In genomic region chr19:4523306-4524110, GRCh38 we compare ENCODE assay signal across 8 cellular contexts. TPM values are rescaled to one million over a fixed set of nuclear protein-coding genes. Genes with fewer than 3 reads are reported as not detected.
DNase-seq lines count a peak whose midpoint lies in the region; ATAC-seq and TF ChIP-seq lines count a peak whose summit lies in the region.

No MANE protein-coding gene starts in this region.

- intact Hi-C loops in Right ventricle myocardium superior (cut with DNase I), result no loop called here
- intact Hi-C loops in Right ventricle myocardium inferior (cut with DNase I), result no loop called here
- intact Hi-C loops in MCF 10A (cut with micrococcal nuclease), result no loop called here

- ATAC-seq in Right ventricle myocardium superior (ENCODE audit: poor library complexity) (no peak), Right ventricle myocardium inferior (no peak), HG02973 (IDR thresholded peaks at IDR 0.05; ENCODE audit: unreplicated experiment) (no peak), HG02759 (IDR thresholded peaks at IDR 0.05; ENCODE audit: unreplicated experiment) (no peak)
- ATAC-seq in stimulated activated naive B cell treated with anti-CD40 and anti-IgM and Interleukin-4, amounts not matched to agents 10 μg/mL and 1 μg/mL and 100 μg/mL, for 72 hours (replicated peaks), result no peak

- H3K9me3 Mint-ChIP-seq in MCF 10A (ENCODE audit: unreplicated experiment) (no peaks in the 10 kb centered on the region), mesothelial cell of epicardium (no peaks in the 10 kb centered on the region)
- no peaks in the 10 kb centered on the region for H3K9me3 Mint-ChIP-seq in stimulated activated naive B cell treated with anti-CD40 and anti-IgM and Interleukin-4, amounts not matched to agents 10 μg/mL and 1 μg/mL and 100 μg/mL, for 72 hours

- DNase-seq in Right ventricle myocardium superior (peak; percentile 76), Right ventricle myocardium inferior (ENCODE audit: missing footprints) (no peak), NOMO-1 treated with dmso at 0.1 percent for 144 hours (lab: John Stamatoyannopoulos, UW; ENCODE audit: unreplicated experiment) (peak; percentile 13), MCF 10A (ENCODE audit: unreplicated experiment) (peak; percentile 63), mesothelial cell of epicardium (ENCODE audit: low spot score in 2 of 2, unreplicated experiment in 2 of 2) (no peak)
- no peak for DNase-seq in stimulated activated naive B cell treated with anti-CD40 and anti-IgM and Interleukin-4, amounts not matched to agents 10 μg/mL and 1 μg/mL and 100 μg/mL, for 72 hours

- no peak overlapping the region for H3K4me3 Mint-ChIP-seq in MCF 10A (ENCODE audit: unreplicated experiment)
- H3K4me3 Mint-ChIP-seq in mesothelial cell of epicardium, result no peak overlapping the region
- no peak overlapping the region for H3K4me3 Mint-ChIP-seq in stimulated activated naive B cell treated with anti-CD40 and anti-IgM and Interleukin-4, amounts not matched to agents 10 μg/mL and 1 μg/mL and 100 μg/mL, for 72 hours

- CTCF ChIA-PET in MCF 10A (lab: Yijun Ruan, JAX), result interaction anchor here (0.5 to 4.7 kb wide), 17 partner anchors 9 to 257 kb away, joined by 3 to 51 read pairs (median 4); partner anchors contain the start of genes HDGFL2, LRG1, PLIN5 and SEMA6B

- H3K27ac Mint-ChIP-seq in MCF 10A (ENCODE audit: low read depth, unreplicated experiment) (no peak overlapping the region), mesothelial cell of epicardium (no peak overlapping the region)
- no peak overlapping the region for H3K27ac Mint-ChIP-seq in stimulated activated naive B cell treated with anti-CD40 and anti-IgM and Interleukin-4, amounts not matched to agents 10 μg/mL and 1 μg/mL and 100 μg/mL, for 72 hours

- H3K4me1 Mint-ChIP-seq in MCF 10A (ENCODE audit: insufficient read depth, unreplicated experiment), result peaks cover 20% of the 10 kb centered on the region
- H3K4me1 Mint-ChIP-seq in mesothelial cell of epicardium, result peaks cover 4% of the 10 kb centered on the region
- peaks cover 0 to 2% of the 10 kb centered on the region in 2 donors for H3K4me1 Mint-ChIP-seq in stimulated activated naive B cell treated with anti-CD40 and anti-IgM and Interleukin-4, amounts not matched to agents 10 μg/mL and 1 μg/mL and 100 μg/mL, for 72 hours

- TF ChIP-seq CTCF in MCF 10A (IDR thresholded peaks at IDR 0.05; ENCODE audit: unreplicated experiment) (peak; percentile 76), mesothelial cell of epicardium (IDR thresholded peaks at IDR 0.05; ENCODE audit: unreplicated experiment) (peak; percentile 65)

- H3K27me3 Mint-ChIP-seq in MCF 10A (ENCODE audit: insufficient read depth, unreplicated experiment) (no peaks in the 10 kb centered on the region), mesothelial cell of epicardium (ENCODE audit: low read depth) (no peaks in the 10 kb centered on the region)
- peaks cover 0 to 11% of the 10 kb centered on the region in 2 donors for H3K27me3 Mint-ChIP-seq in stimulated activated naive B cell treated with anti-CD40 and anti-IgM and Interleukin-4, amounts not matched to agents 10 μg/mL and 1 μg/mL and 100 μg/mL, for 72 hours

- POLR2A ChIA-PET in MCF 10A (lab: Yijun Ruan, JAX), result no interaction called here

- peaks cover 6% of the 10 kb centered on the region for H3K36me3 Mint-ChIP-seq in MCF 10A (ENCODE audit: insufficient read depth, unreplicated experiment)
- H3K36me3 Mint-ChIP-seq in mesothelial cell of epicardium, result no peaks in the 10 kb centered on the region
- H3K36me3 Mint-ChIP-seq in stimulated activated naive B cell treated with anti-CD40 and anti-IgM and Interleukin-4, amounts not matched to agents 10 μg/mL and 1 μg/mL and 100 μg/mL, for 72 hours, result no peaks in the 10 kb centered on the region

- BruUV-seq in MCF 10A (replicated peaks; lab: Mats Ljungman, UMichigan), result no TSS peak

RNA-seq across cellular contexts. Expression of gene PLIN4, which starts 5.2 kb away (rescaled TPM):
- total RNA-seq in Right ventricle myocardium superior (239 TPM), Right ventricle myocardium inferior (241 TPM), MCF 10A (2022) (1.4 and 1.8 TPM in 2 replicates), mesothelial cell of epicardium (0.25 to 0.29 TPM (median 0.29 TPM) in 3 replicates)

RNA-seq across cellular contexts. Expression of gene PLIN5, which starts 11.5 kb away (rescaled TPM):
- 64.6 TPM for total RNA-seq in Right ventricle myocardium superior
- 50.4 TPM for total RNA-seq in Right ventricle myocardium inferior
- total RNA-seq in MCF 10A (2022), result not detected in 2 replicates
- 0.27 to 0.45 TPM (median 0.38 TPM) in 3 replicates for total RNA-seq in mesothelial cell of epicardium

RNA-seq across cellular contexts. Expression of gene LRG1, which starts 16.3 kb away (rescaled TPM):
- total RNA-seq in Right ventricle myocardium superior, result 0.22 TPM
- total RNA-seq in Right ventricle myocardium inferior, result 0.73 TPM
- 0.33 and 0.56 TPM in 2 replicates for total RNA-seq in MCF 10A (2022)
- total RNA-seq in mesothelial cell of epicardium, result 0.16 TPM in 3 replicates

RNA-seq across cellular contexts. Expression of gene SEMA6B, which starts 36.0 kb away (rescaled TPM):
- total RNA-seq in Right ventricle myocardium superior, result 15.0 TPM
- total RNA-seq in Right ventricle myocardium inferior, result 16.7 TPM
- total RNA-seq in MCF 10A (2022), result 0.20 and 0.54 TPM in 2 replicates
- total RNA-seq in mesothelial cell of epicardium, result 6.5 to 6.9 TPM (median 6.8 TPM) in 3 replicates

RNA-seq across cellular contexts. Expression of gene HDGFL2, which starts 51.4 kb away (rescaled TPM):
- 27.8 TPM for total RNA-seq in Right ventricle myocardium superior
- 28.2 TPM for total RNA-seq in Right ventricle myocardium inferior
- total RNA-seq in MCF 10A (2022), result 46.3 and 53.8 TPM in 2 replicates
- 87.6 to 91.3 TPM (median 88.9 TPM) in 3 replicates for total RNA-seq in mesothelial cell of epicardium

Comparison
In these comparisons a context has a peak if more than half of its experiments do, and no peak if none do; other contexts are left out.
1. DNase-seq: peak in Right ventricle myocardium superior (single experiment), NOMO-1 treated with dmso at 0.1 percent for 144 hours (single experiment) and MCF 10A (single experiment); none in Right ventricle myocardium inferior (single experiment), mesothelial cell of epicardium (0 of 2) and stimulated activated naive B cell treated with anti-CD40 and anti-IgM and Interleukin-4, amounts not matched to agents 10 μg/mL and 1 μg/mL and 100 μg/mL, for 72 hours (single experiment).
2. RNA of gene PLIN4, which starts 5.2 kb away (total RNA-seq): 241 TPM in Right ventricle myocardium inferior (single experiment) and 239 TPM in Right ventricle myocardium superior (single experiment); 1.4 to 1.8 TPM in MCF 10A and 0.25 to 0.29 TPM in mesothelial cell of epicardium; every median in the first group is over 10 times any median in the second.
3. RNA of gene PLIN5, which starts 11.5 kb away (total RNA-seq): 64.6 TPM in Right ventricle myocardium superior (single experiment) and 50.4 TPM in Right ventricle myocardium inferior (single experiment); 0.27 to 0.45 TPM in mesothelial cell of epicardium and not detected in MCF 10A; every median in the first group is over 10 times any median in the second.